In genomic region chr12:96194901-96195844, GRCh38 we compare ENCODE assay signal across 8 cellular contexts. TPM values are rescaled to one million over a fixed set of nuclear protein-coding genes. Genes with fewer than 3 reads are reported as not detected.
DNase-seq lines count a peak whose midpoint lies in the region; ATAC-seq and TF ChIP-seq lines count a peak whose summit lies in the region.

No MANE protein-coding gene starts in this region.

- no peaks in the 10 kb centered on the region for H3K9me3 Mint-ChIP-seq in T-helper 2 cell treated with Interferon-gamma antibody and Interleukin-4, amounts not matched to agents 5 μg/mL and 100 μg/mL, for 36 hours

- peaks cover 35% of the 10 kb centered on the region for H3K79me2 ChIP-seq in DND-41 (ENCODE audit: insufficient read depth, low read length)

- peak overlapping the region; percentile 90 for H2AFZ ChIP-seq in DND-41 (ENCODE audit: low read depth, low read length)

- ATAC-seq in DND-41 (ENCODE audit: insufficient read depth, low read depth), result peak; percentile 80
- peak; percentile 76 for ATAC-seq in GM21447 (IDR thresholded peaks at IDR 0.05; ENCODE audit: unreplicated experiment)

- H3K36me3 ChIP-seq in DND-41 (ENCODE audit: insufficient read depth, low read length), result no peaks in the 10 kb centered on the region
- H3K36me3 ChIP-seq in iPS DF 6.9 (ENCODE audit: control insufficient read depth, insufficient read depth, low read length), result no peaks in the 10 kb centered on the region
- H3K36me3 ChIP-seq in skeletal muscle satellite cell (ENCODE audit: insufficient read depth, low read length), result peaks cover 6% of the 10 kb centered on the region

- H3K36me3 Mint-ChIP-seq in T-helper 2 cell treated with Interferon-gamma antibody and Interleukin-4, amounts not matched to agents 5 μg/mL and 100 μg/mL, for 36 hours (ENCODE audit: low read depth), result peaks cover 11% of the 10 kb centered on the region

- no CpG with 5 or more reads among the region's 58 CpGs for WGBS in iPS DF 6.9 (ENCODE audit: insufficient coverage, insufficient read length)

- H3K9ac ChIP-seq in DND-41 (ENCODE audit: low read depth, low read length), result peak overlapping the region; percentile 82
- peak overlapping the region; percentile 99 for H3K9ac ChIP-seq in skeletal muscle satellite cell (ENCODE audit: low read depth, low read length)

- no peaks in the 10 kb centered on the region for H3K27me3 Mint-ChIP-seq in T-helper 2 cell treated with Interferon-gamma antibody and Interleukin-4, amounts not matched to agents 5 μg/mL and 100 μg/mL, for 36 hours (ENCODE audit: low read depth)

- peaks cover 50% of the 10 kb centered on the region for H3K4me1 Mint-ChIP-seq in T-helper 2 cell treated with Interferon-gamma antibody and Interleukin-4, amounts not matched to agents 5 μg/mL and 100 μg/mL, for 36 hours (ENCODE audit: low read depth)

- DNase-seq in DND-41 (peak; percentile 76), HT1080 (ENCODE audit: low read depth) (peak; percentile 83), astrocyte of the hippocampus (ENCODE audit: low read depth, low spot score) (peak; percentile 89), iPS DF 6.9 (ENCODE audit: low read depth, low spot score) (no peak), NK-92 (lab: John Stamatoyannopoulos, UW; ENCODE audit: unreplicated experiment) (no peak)
- DNase-seq in T-helper 2 cell treated with Interferon-gamma antibody and Interleukin-4, amounts not matched to agents 5 μg/mL and 100 μg/mL, for 36 hours (ENCODE audit: low spot score), result peak; percentile 82

- H3K27ac ChIP-seq in DND-41 (ENCODE audit: low read length), result peak overlapping the region; percentile 86
- no peak overlapping the region for H3K27ac ChIP-seq in iPS DF 6.9 (ENCODE audit: low read length)

- H3K4me2 ChIP-seq in DND-41 (ENCODE audit: insufficient read depth, low read length) (peak overlapping the region; percentile 100), skeletal muscle satellite cell (ENCODE audit: low read length) (peak overlapping the region; percentile 88)

- no peak for TF ChIP-seq CTCF in DND-41 (IDR thresholded peaks at IDR 0.05; ENCODE audit: borderline replicate concordance, extremely low read depth, low read length, poor library complexity, severe bottlenecking)

- H3K4me1 ChIP-seq in DND-41 (ENCODE audit: insufficient read depth, low read length) (peaks cover 41% of the 10 kb centered on the region), iPS DF 6.9 (ENCODE audit: control insufficient read depth, insufficient read depth, low read length) (peaks cover 1% of the 10 kb centered on the region; the same call in 1 of the 2 replicates), skeletal muscle satellite cell (ENCODE audit: control insufficient read depth, insufficient read depth, low read length) (peaks cover 28% of the 10 kb centered on the region)

- peaks cover 5% of the 10 kb centered on the region; the same call in 1 of the 2 replicates for H4K20me1 ChIP-seq in DND-41 (ENCODE audit: insufficient read depth, low read length)

- H3K4me3 Mint-ChIP-seq in T-helper 2 cell treated with Interferon-gamma antibody and Interleukin-4, amounts not matched to agents 5 μg/mL and 100 μg/mL, for 36 hours, result peak overlapping the region; percentile 94

- no peaks in the 10 kb centered on the region for H3K9me3 ChIP-seq in DND-41 (ENCODE audit: insufficient read depth, low read length, severe bottlenecking)
- no peaks in the 10 kb centered on the region for H3K9me3 ChIP-seq in iPS DF 6.9 (ENCODE audit: control insufficient read depth, insufficient read depth, low read length)
- no peaks in the 10 kb centered on the region for H3K9me3 ChIP-seq in skeletal muscle satellite cell (replicated peaks; ENCODE audit: low read length)

- H3K27me3 ChIP-seq in DND-41 (ENCODE audit: insufficient read depth, low read length, poor library complexity), result no peaks in the 10 kb centered on the region
- no peaks in the 10 kb centered on the region for H3K27me3 ChIP-seq in iPS DF 6.9 (ENCODE audit: control insufficient read depth, insufficient read depth, low read length)
- no peaks in the 10 kb centered on the region for H3K27me3 ChIP-seq in skeletal muscle satellite cell (ENCODE audit: control insufficient read depth, insufficient read depth, low read length)

- peak overlapping the region; percentile 91 to 99 for H3K4me3 ChIP-seq in DND-41 (ENCODE audit: low read depth in 1 of 2, low read length in 2 of 2)
- peak overlapping the region; percentile 94 for H3K4me3 ChIP-seq in iPS DF 6.9 (ENCODE audit: low read length)
- peak overlapping the region; percentile 97 for H3K4me3 ChIP-seq in skeletal muscle satellite cell (ENCODE audit: low read length)

- H3K27ac Mint-ChIP-seq in T-helper 2 cell treated with Interferon-gamma antibody and Interleukin-4, amounts not matched to agents 5 μg/mL and 100 μg/mL, for 36 hours, result peak overlapping the region; percentile 93

RNA-seq across cellular contexts. Expression of gene ELK3, which starts 1.0 kb away (rescaled TPM):
- 36.3 and 52.5 TPM in 2 replicates for total RNA-seq in HT1080 (2014; rRNA removed; shearing (Covaris generic))
- polyA plus RNA-seq in HT1080 (2015; cell fraction: cytosol; rRNA removed), result 82.4 and 104 TPM in 2 replicates
- polyA plus RNA-seq in HT1080 (2015; cell fraction: nucleus; rRNA removed), result 43.9 and 44.4 TPM in 2 replicates
- total RNA-seq in skeletal muscle satellite cell (2012; rRNA removed), result 46.6 and 58.5 TPM in 2 replicates

Comparison
In these comparisons a context has a peak if more than half of its experiments do, and no peak if none do; other contexts are left out.
1. DNase-seq: peak in DND-41 (single experiment), HT1080 (single experiment), T-helper 2 cell treated with Interferon-gamma antibody and Interleukin-4, amounts not matched to agents 5 μg/mL and 100 μg/mL, for 36 hours (single experiment) and astrocyte of the hippocampus (single experiment); none in iPS DF 6.9 (single experiment) and NK-92 (single experiment).
2. Peak in every context shown above with its lines, with median percentiles within 50 percentile points of each other: H3K4me3 ChIP-seq.